Comparison of ENCODE assay signal across 2 cellular contexts in genomic region chr15:27747997-27748396, GRCh38.
TF ChIP-seq lines count a peak whose summit lies in the region.

No MANE protein-coding gene starts in this region.

TF ChIP-seq in IMR-90, 13 proteins besides CTCF, POLR2A, EP300 and RAD21:
- no peak for TF ChIP-seq BHLHE40 (IDR thresholded peaks at IDR 0.05; ENCODE audit: low read depth, low read length)
- TF ChIP-seq FOS (IDR thresholded peaks at IDR 0.05; ENCODE audit: low read depth, low read length) = no peak
- TF ChIP-seq ELK1 (IDR thresholded peaks at IDR 0.05; ENCODE audit: borderline replicate concordance, low read depth, low read length) = no peak

TF ChIP-seq in H1, 55 proteins besides CTCF, POLR2A, EP300 and RAD21:
- TF ChIP-seq CREB1 (IDR thresholded peaks at IDR 0.05) (no peak), SUZ12 (IDR thresholded peaks at IDR 0.05; ENCODE audit: low read length) (no peak), RFX5 (IDR thresholded peaks at IDR 0.05; ENCODE audit: borderline replicate concordance, low read depth, low read length) (no peak), FOSL1 (IDR thresholded peaks at IDR 0.05; ENCODE audit: insufficient read depth, low read depth, low read length) (no peak), KDM5A (IDR thresholded peaks at IDR 0.05; ENCODE audit: low read length) (no peak), SIN3A (conservative IDR thresholded peaks at IDR 0.05 in 1 of 2, IDR thresholded peaks at IDR 0.05 in 1 of 2; ENCODE audit: low read depth in 1 of 2, low read length in 2 of 2) (no peak), TAF7 (optimal IDR thresholded peaks at IDR 0.05; ENCODE audit: borderline replicate concordance, low read depth, low read length) (no peak), RNF2 (IDR thresholded peaks at IDR 0.05; ENCODE audit: borderline replicate concordance, low read depth, low read length, missing control alignments, poor library complexity, severe bottlenecking) (no peak), RXRA (IDR thresholded peaks at IDR 0.05; ENCODE audit: insufficient read depth, low read depth, low read length) (no peak), HDAC2 (IDR thresholded peaks at IDR 0.05; ENCODE audit: borderline replicate concordance in 1 of 2, low read depth in 2 of 2, low read length in 2 of 2) (no peak), JUND (IDR thresholded peaks at IDR 0.05; ENCODE audit: low read length) (no peak), EZH2 (IDR thresholded peaks at IDR 0.05; ENCODE audit: low read depth, low read length, severe bottlenecking) (no peak), KDM4A (IDR thresholded peaks at IDR 0.05; ENCODE audit: low read depth, low read length, severe bottlenecking) (no peak), YY1 (IDR thresholded peaks at IDR 0.05; ENCODE audit: low read depth, low read length) (no peak), MAX (IDR thresholded peaks at IDR 0.05) (no peak)
